In the genomic region with DNA sequence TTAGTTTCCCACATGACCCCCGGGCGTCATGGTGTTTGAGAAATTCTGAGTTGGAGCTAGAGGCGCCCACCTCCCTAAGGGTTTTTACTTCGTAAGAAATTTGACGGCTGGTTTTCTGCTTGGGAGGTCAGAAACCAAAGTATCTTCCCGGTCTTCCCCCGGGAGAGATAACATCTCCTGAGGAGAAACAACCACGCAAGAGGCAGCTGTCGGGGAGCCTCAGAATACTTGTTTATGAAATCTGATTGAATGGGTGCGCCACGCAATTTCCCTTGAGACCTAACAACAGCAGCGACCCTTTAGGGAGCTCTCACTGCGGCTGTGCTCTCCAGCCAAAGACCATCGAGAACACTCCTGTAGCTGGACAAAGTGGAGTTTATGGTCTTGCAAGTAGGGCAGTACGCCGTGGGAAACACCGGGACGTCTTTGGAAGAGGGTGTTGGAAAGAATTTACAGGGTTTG, we compare ENCODE assay signal across 8 cellular contexts. TPM values are rescaled to one million over a fixed set of nuclear protein-coding genes. Genes with fewer than 3 reads are reported as not detected.
DNase-seq lines count a peak whose midpoint lies in the region; ATAC-seq and TF ChIP-seq lines count a peak whose summit lies in the region.

No MANE protein-coding gene starts in this region.

- H3K36me3 ChIP-seq in Karpas-422 (ENCODE audit: insufficient read depth, low read length) = peaks cover 29% of the 10 kb centered on the region; the same call in 1 of the 2 replicates
- H3K36me3 ChIP-seq in neural progenitor cell = no peaks in the 10 kb centered on the region

- H3K4me1 Mint-ChIP-seq in activated CD8-positive, alpha-beta memory T cell treated with anti-CD3 and anti-CD28 coated beads, Interleukin-2, amount 10 ng/mL, durations not matched to agents 7 days and 5 days = peaks cover 36% of the 10 kb centered on the region
- peaks cover 31% of the 10 kb centered on the region for H3K4me1 Mint-ChIP-seq in neural progenitor cell

- no peaks in the 10 kb centered on the region for H3K9me2 ChIP-seq in Karpas-422 (replicated peaks; ENCODE audit: insufficient read depth, low read length)

- H3K27ac ChIP-seq in Karpas-422 (ENCODE audit: low read length) = peak overlapping the region; percentile 56; the same call in 1 of the 2 replicates
- H3K27ac ChIP-seq in neural progenitor cell = no peak overlapping the region

- TF ChIP-seq CTCF in WI38 (IDR thresholded peaks at IDR 0.05; ENCODE audit: low read depth, low read length) (no peak), fibroblast of mammary gland (conservative IDR thresholded peaks at IDR 0.05; ENCODE audit: control insufficient read depth, insufficient read depth, low read depth, low read length) (no peak), neural progenitor cell (IDR thresholded peaks at IDR 0.05) (no peak)

- peak overlapping the region; percentile 97 for H2AFZ ChIP-seq in Karpas-422 (ENCODE audit: low read length)
- H2AFZ ChIP-seq in neural progenitor cell (replicated peaks) = peak overlapping the region; percentile 93

- no peaks in the 10 kb centered on the region for H3F3A ChIP-seq in neural progenitor cell (ENCODE audit: low read depth)

- H4K20me1 ChIP-seq in Karpas-422 (ENCODE audit: insufficient read depth, low read depth, low read length) (peaks cover 31% of the 10 kb centered on the region), neural progenitor cell (ENCODE audit: low read depth) (peaks cover 40% of the 10 kb centered on the region)

- no peaks in the 10 kb centered on the region for H3K27me3 Mint-ChIP-seq in activated CD8-positive, alpha-beta memory T cell treated with anti-CD3 and anti-CD28 coated beads, Interleukin-2, amount 10 ng/mL, durations not matched to agents 7 days and 5 days
- peaks cover 2% of the 10 kb centered on the region for H3K27me3 Mint-ChIP-seq in neural progenitor cell (ENCODE audit: insufficient read depth, low read depth)

- CTCF ChIA-PET in activated CD8-positive, alpha-beta memory T cell treated with anti-CD3 and anti-CD28 coated beads, Interleukin-2, amount 10 ng/mL, durations not matched to agents 7 days and 5 days (lab: Charles Lee) = interaction anchor here (0.7 to 3.0 kb wide), 15 partner anchors 9 to 320 kb away, joined by 3 to 15 read pairs (median 4); a partner anchor contains a TSS

- H3K27me3 ChIP-seq in Karpas-422 (ENCODE audit: low read length) (no peaks in the 10 kb centered on the region), neural progenitor cell (no peaks in the 10 kb centered on the region)

- H3K9me3 ChIP-seq in Karpas-422 (ENCODE audit: low read length) (no peaks in the 10 kb centered on the region), neural progenitor cell (ENCODE audit: low read depth) (no peaks in the 10 kb centered on the region)

- H3K4me3 ChIP-seq in Karpas-422 (ENCODE audit: low read length) = peak overlapping the region; percentile 88
- H3K4me3 ChIP-seq in WI38 (ENCODE audit: low read depth, low read length) = peak overlapping the region; percentile 98
- H3K4me3 ChIP-seq in fibroblast of mammary gland (ENCODE audit: control insufficient read depth, low read depth, low read length) = peak overlapping the region; percentile 95
- H3K4me3 ChIP-seq in neural progenitor cell = peak overlapping the region; percentile 85

- no peaks in the 10 kb centered on the region for H3K9me3 Mint-ChIP-seq in activated CD8-positive, alpha-beta memory T cell treated with anti-CD3 and anti-CD28 coated beads, Interleukin-2, amount 10 ng/mL, durations not matched to agents 7 days and 5 days (ENCODE audit: low read depth)
- no peaks in the 10 kb centered on the region for H3K9me3 Mint-ChIP-seq in neural progenitor cell

- H3K4me3 Mint-ChIP-seq in activated CD8-positive, alpha-beta memory T cell treated with anti-CD3 and anti-CD28 coated beads, Interleukin-2, amount 10 ng/mL, durations not matched to agents 7 days and 5 days = peak overlapping the region; percentile 95
- H3K4me3 Mint-ChIP-seq in neural progenitor cell = peak overlapping the region; percentile 94

- H3K36me3 Mint-ChIP-seq in activated CD8-positive, alpha-beta memory T cell treated with anti-CD3 and anti-CD28 coated beads, Interleukin-2, amount 10 ng/mL, durations not matched to agents 7 days and 5 days = peaks cover 33% of the 10 kb centered on the region
- peaks cover 12% of the 10 kb centered on the region for H3K36me3 Mint-ChIP-seq in neural progenitor cell

- DNase-seq in activated CD8-positive, alpha-beta memory T cell treated with anti-CD3 and anti-CD28 coated beads, Interleukin-2, amount 10 ng/mL, durations not matched to agents 7 days and 5 days = no peak
- DNase-seq in activated CD8-positive, alpha-beta memory T cell treated with anti-CD3 and anti-CD28 coated beads, Interleukin-2, amount 50 U/mL, for 4 hours = no peak
- DNase-seq in Karpas-422 (peak; percentile 56), fibroblast of mammary gland (ENCODE audit: low read depth) (peak; percentile 40), neural progenitor cell (ENCODE audit: low spot score) (peak; percentile 55), NCI-H187 treated with DMSO at 0.1 percent for 48 hours (lab: John Stamatoyannopoulos, UW) (no peak)

- H3K9ac ChIP-seq in Karpas-422 (ENCODE audit: low read length) (peak overlapping the region; percentile 87), neural progenitor cell (peak overlapping the region; percentile 48)

- H3K27ac Mint-ChIP-seq in activated CD8-positive, alpha-beta memory T cell treated with anti-CD3 and anti-CD28 coated beads, Interleukin-2, amount 10 ng/mL, durations not matched to agents 7 days and 5 days = peak overlapping the region; percentile 98
- peak overlapping the region; percentile 93 for H3K27ac Mint-ChIP-seq in neural progenitor cell

- H3K4me1 ChIP-seq in Karpas-422 (ENCODE audit: low read length) = peaks cover 37% of the 10 kb centered on the region
- H3K4me1 ChIP-seq in neural progenitor cell = peaks cover 7% of the 10 kb centered on the region

- ATAC-seq in activated CD8-positive, alpha-beta memory T cell treated with anti-CD3 and anti-CD28 coated beads, Interleukin-2, amount 10 ng/mL, durations not matched to agents 7 days and 5 days = no peak
- no peak for ATAC-seq in GM18868 (IDR thresholded peaks at IDR 0.05; ENCODE audit: unreplicated experiment)

- H3K79me2 ChIP-seq in Karpas-422 (ENCODE audit: low read length) (peaks cover 44% of the 10 kb centered on the region), neural progenitor cell (ENCODE audit: low read depth) (peaks cover 43% of the 10 kb centered on the region)

- peak overlapping the region; percentile 97 for H3K4me2 ChIP-seq in Karpas-422 (ENCODE audit: low read depth, low read length, poor library complexity, severe bottlenecking)
- peak overlapping the region; percentile 97 for H3K4me2 ChIP-seq in neural progenitor cell

RNA-seq across cellular contexts. Expression of a gene that starts 0.6 kb away (rescaled TPM):
- 100 to 1,000 TPM in 1 of 2 experiments, 10 to 100 TPM in 1; 87.7 to 106 TPM for total RNA-seq in activated CD8-positive, alpha-beta memory T cell treated with anti-CD3 and anti-CD28 coated beads, Interleukin-2, amount 10 ng/mL, durations not matched to agents 7 days and 5 days
- 63.9 and 83.5 TPM in 2 replicates for total RNA-seq in Karpas-422 (2014; rRNA removed; shearing (Covaris generic); ENCODE audit: low replicate concordance)
- total RNA-seq in neural progenitor cell (ENCODE audit: low replicate concordance) = 71.0 and 114 TPM in 2 replicates

Comparison
In these comparisons a context has a peak if more than half of its experiments do, and no peak if none do; other contexts are left out.
1. DNase-seq: peak in Karpas-422 (single experiment), fibroblast of mammary gland (single experiment) and neural progenitor cell (single experiment); none in activated CD8-positive, alpha-beta memory T cell treated with anti-CD3 and anti-CD28 coated beads, Interleukin-2, amount 10 ng/mL, durations not matched to agents 7 days and 5 days (single experiment), activated CD8-positive, alpha-beta memory T cell treated with anti-CD3 and anti-CD28 coated beads, Interleukin-2, amount 50 U/mL, for 4 hours (single experiment) and NCI-H187 treated with DMSO at 0.1 percent for 48 hours (single experiment).
2. Peak in every context shown above with its lines, with median percentiles within 50 percentile points of each other: H3K4me3 ChIP-seq.